ENCODE assay signal across 23 cellular contexts in genomic region chr7:148733496-148733895, GRCh38. TPM values are rescaled to one million over a fixed set of nuclear protein-coding genes. Genes with fewer than 3 reads are reported as not detected.
A peak's percentile ranks its signal among the peaks of the same experiment; 100 is the strongest.
DNase-seq lines count a peak whose midpoint lies in the region; ATAC-seq and TF ChIP-seq lines count a peak whose summit lies in the region.
"Had no signal": no experiment of that assay in that cellular context is flagged by ENCODE, and none has a peak within 500 bp of the region (broad histone marks: within the 10 kb centered on the region; RNA-seq: fewer than 3 reads in every experiment).

No MANE protein-coding gene starts in this region.

- H3K36me3 ChIP-seq in SJCRH30 (peaks cover 30% of the 10 kb centered on the region), gastrocnemius medialis (peaks cover 0 to 17% of the 10 kb centered on the region in 2 donors)

- H3K4me3 ChIP-seq in SJCRH30 = no peak overlapping the region
- peak overlapping the region in 1 of 4 donors; percentile 10 for H3K4me3 ChIP-seq in gastrocnemius medialis
- H3K4me3 ChIP-seq: thoracic aorta, vagina had no signal

- H3K9me3 Mint-ChIP-seq in endothelial cell (ENCODE audit: unreplicated experiment) = no peaks in the 10 kb centered on the region
- H3K9me3 Mint-ChIP-seq: naive thymus-derived CD8-positive, alpha-beta T cell; T-helper 2 cell treated with Interferon-gamma antibody and Interleukin-4, amounts not matched to agents 5 μg/mL and 100 μg/mL, for 36 hours had no signal

- H3K36me3 Mint-ChIP-seq in endothelial cell (ENCODE audit: low read depth, unreplicated experiment) = peaks cover 32% of the 10 kb centered on the region
- peaks cover 3% of the 10 kb centered on the region for H3K36me3 Mint-ChIP-seq in T-helper 17 cell (ENCODE audit: low read depth)

- H3K4me1 ChIP-seq in SJCRH30 (peaks cover 4% of the 10 kb centered on the region), gastrocnemius medialis (peaks cover 63 to 68% of the 10 kb centered on the region in 2 donors)

- peak overlapping the region; percentile 3 for H3K4me3 Mint-ChIP-seq in endothelial cell (ENCODE audit: unreplicated experiment)
- H3K4me3 Mint-ChIP-seq in T-helper 17 cell = no peak overlapping the region
- H3K4me3 Mint-ChIP-seq: naive thymus-derived CD8-positive, alpha-beta T cell; T-helper 2 cell treated with Interferon-gamma antibody and Interleukin-4, amounts not matched to agents 5 μg/mL and 100 μg/mL, for 36 hours had no signal

- in situ Hi-C loops in gastrocnemius medialis (cut with MboI; ENCODE audit: low sequenced_read_pairs in 4 of 4) = no loop called here

- no peak for TF ChIP-seq POLR2A in gastrocnemius medialis (IDR thresholded peaks at IDR 0.05)

- H3K27me3 Mint-ChIP-seq in endothelial cell (ENCODE audit: unreplicated experiment) (no peaks in the 10 kb centered on the region), T-helper 17 cell (no peaks in the 10 kb centered on the region)
- H3K27me3 Mint-ChIP-seq: naive thymus-derived CD8-positive, alpha-beta T cell had no signal

- H3K27ac ChIP-seq in SJCRH30 (peak overlapping the region; percentile 14), gastrocnemius medialis (peak overlapping the region; percentile 63 to 75 (median 72))
- H3K27ac ChIP-seq: BLaER1 treated with 17β-estradiol and CSF1 and Interleukin-3, amounts not matched to agents 10 nM and 100 nM; thoracic aorta; vagina; VCaP had no signal

- H3K4me1 Mint-ChIP-seq in endothelial cell (ENCODE audit: unreplicated experiment) (peaks cover 11% of the 10 kb centered on the region), T-helper 17 cell (peaks cover 28% of the 10 kb centered on the region)

- ATAC-seq in Right ventricle myocardium inferior (peak; percentile 58), gastrocnemius medialis (peak; percentile 88 to 92), T-helper 17 cell (no peak)
- ATAC-seq: naive thymus-derived CD8-positive, alpha-beta T cell; SK-N-SH treated with all-trans-retinoic acid at 6 μM for 48 hours had no signal

- TF ChIP-seq CTCF in endothelial cell (IDR thresholded peaks at IDR 0.05; ENCODE audit: unreplicated experiment) (no peak), gastrocnemius medialis (IDR thresholded peaks at IDR 0.05 in 4 of 5, conservative IDR thresholded peaks at IDR 0.05 in 1 of 5) (no peak)

- no peak for DNase-seq in Right ventricle myocardium inferior (ENCODE audit: missing footprints)
- DNase-seq in cardiac septum (ENCODE audit: low spot score) = no peak
- DNase-seq in SJCRH30 = peak in 1 of 2 experiments; percentile 51
- DNase-seq in endothelial cell (ENCODE audit: low spot score) = no peak
- DNase-seq in gastrocnemius medialis = peak; percentile 39 to 52
- no peak for DNase-seq in NCI-H226
- no peak for DNase-seq in activated naive CD4-positive, alpha-beta T cell treated with Interleukin-2 at 50 U/mL for 16 hours
- no peak for DNase-seq in T-helper 17 cell
- DNase-seq: activated CD4-positive, alpha-beta T cell treated with anti-CD3 and anti-CD28 coated beads, Interleukin-2, amount 50 U/mL, for 4 hours; activated naive CD4-positive, alpha-beta T cell; activated T-cell treated with anti-CD3 and anti-CD28 coated beads for 4 hours; anterior cingulate cortex; effector CD8-positive, alpha-beta T cell; naive thymus-derived CD8-positive, alpha-beta T cell; NCI-H1105 treated with DMSO at 0.1 percent for 48 hours; NCI-H2081; posterior cingulate gyrus had no signal

- intact Hi-C loops in Right ventricle myocardium inferior (cut with DNase I) = no loop called here
- intact Hi-C loops in cardiac septum (cut with DNase I) = no loop called here
- intact Hi-C loops in gastrocnemius medialis (cut with DNase I; ENCODE audit: low total_unique reads) = no loop called here

- no peak overlapping the region for H3K27ac Mint-ChIP-seq in endothelial cell (ENCODE audit: unreplicated experiment)
- no peak overlapping the region for H3K27ac Mint-ChIP-seq in T-helper 17 cell
- H3K27ac Mint-ChIP-seq: T-helper 2 cell treated with Interferon-gamma antibody and Interleukin-4, amounts not matched to agents 5 μg/mL and 100 μg/mL, for 36 hours had no signal

- H3K9me3 ChIP-seq in SJCRH30 (replicated peaks) (no peaks in the 10 kb centered on the region; the same call in 1 of the 2 replicates), gastrocnemius medialis (no peaks in the 10 kb centered on the region), T-helper 17 cell (ENCODE audit: control insufficient read depth, low read length, poor library complexity, severe bottlenecking) (no peaks in the 10 kb centered on the region)
- H3K9me3 ChIP-seq: thoracic aorta, vagina had no signal

- no peaks in the 10 kb centered on the region for H3K27me3 ChIP-seq in SJCRH30
- H3K27me3 ChIP-seq in gastrocnemius medialis = no peaks in the 10 kb centered on the region
- H3K27me3 ChIP-seq: BLaER1 treated with 17β-estradiol and CSF1 and Interleukin-3, amounts not matched to agents 10 nM and 100 nM; vagina had no signal

RNA-seq across cellular contexts. Expression of gene CUL1, which starts 34.8 kb away (rescaled TPM):
- total RNA-seq in Right ventricle myocardium inferior (46.4 TPM), cardiac septum (42.3 TPM), endothelial cell (ENCODE audit: unreplicated experiment) (54.5 TPM), gastrocnemius medialis (100 to 1,000 TPM in 1 of 4 donors, 10 to 100 TPM in 3; 78.7 to 101 (median 84.6) TPM), T-helper 17 cell (10 to 100 TPM; 39.7 to 41.4 TPM)
- 92.6 and 94.4 TPM in 2 replicates for total RNA-seq in SJCRH30 (2014; rRNA removed; shearing (Covaris generic))

Comparison
In these comparisons a context has a peak if more than half of its experiments do, and no peak if none do; other contexts are left out.
1. DNase-seq: peak in gastrocnemius medialis (2 of 2); none in Right ventricle myocardium inferior (single experiment), cardiac septum (single experiment), endothelial cell (single experiment), NCI-H226 (single experiment), activated naive CD4-positive, alpha-beta T cell treated with Interleukin-2 at 50 U/mL for 16 hours (single experiment) and T-helper 17 cell (0 of 3).